17 cellular contexts compared by ENCODE assay signal in the genomic region with DNA sequence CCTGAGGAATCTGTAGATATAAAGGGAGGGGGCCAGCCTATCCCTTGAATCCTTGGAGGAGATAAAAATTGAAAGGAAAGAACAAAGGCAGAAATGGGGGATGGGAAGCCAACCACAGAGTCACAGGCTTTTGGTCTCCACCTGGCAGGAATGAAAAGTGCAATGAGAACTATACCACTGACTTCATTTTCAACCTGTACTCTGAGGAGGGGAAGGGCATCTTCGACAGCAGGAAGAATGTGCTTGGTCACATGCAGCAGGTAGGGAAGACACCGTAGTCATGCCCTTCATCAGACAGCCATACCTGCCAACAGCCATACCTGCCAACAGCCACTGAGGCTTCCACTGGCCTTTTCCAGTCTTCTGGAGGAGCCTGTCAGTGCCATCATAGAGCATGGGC. TPM values are rescaled to one million over a fixed set of nuclear protein-coding genes. Genes with fewer than 3 reads are reported as not detected.
DNase-seq lines count a peak whose midpoint lies in the region; ATAC-seq and TF ChIP-seq lines count a peak whose summit lies in the region.
"Had no signal": no experiment of that assay in that cellular context is flagged by ENCODE, and none has a peak within 500 bp of the region (broad histone marks: within the 10 kb centered on the region; RNA-seq: fewer than 3 reads in every experiment).

No MANE protein-coding gene starts in this region.

- no peak for DNase-seq in activated naive CD4-positive, alpha-beta T cell treated with anti-CD3 and anti-CD28 coated beads, Interleukin-2, amount 10 ng/mL, durations not matched to agents 7 days and 5 days
- DNase-seq in activated naive CD4-positive, alpha-beta T cell treated with anti-CD3 and anti-CD28 coated beads for 36 hours = no peak
- no peak for DNase-seq in HFFc6
- peak; percentile 60 for DNase-seq in endodermal cell
- DNase-seq in psoas muscle = no peak
- DNase-seq in dermis blood vessel endothelial cell = no peak
- no peak for DNase-seq in adrenal gland
- DNase-seq: DND-41, GOT3, NCI-H1417, NCI-H187 treated with DMSO at 0.1 percent for 48 hours, Right ventricle myocardium superior had no signal

- intact Hi-C loops in activated naive CD4-positive, alpha-beta T cell treated with anti-CD3 and anti-CD28 coated beads for 36 hours (cut with micrococcal nuclease) = no loop called here
- intact Hi-C loops in psoas muscle (cut with DNase I) = loop anchor here in 1 of 2 donors (2.0 kb wide), 1 partner anchor 13 kb away; no protein-coding TSS in a partner anchor
- intact Hi-C loops in adrenal gland (cut with DNase I) = no loop called here

- no peaks in the 10 kb centered on the region for H3K27me3 Mint-ChIP-seq in activated naive CD4-positive, alpha-beta T cell treated with anti-CD3 and anti-CD28 coated beads, Interleukin-2, amount 10 ng/mL, durations not matched to agents 7 days and 5 days
- no peaks in the 10 kb centered on the region for H3K27me3 Mint-ChIP-seq in activated naive CD4-positive, alpha-beta T cell treated with anti-CD3 and anti-CD28 coated beads for 36 hours (ENCODE audit: low read depth)
- H3K27me3 Mint-ChIP-seq in HFFc6 (ENCODE audit: insufficient read depth) (peaks cover 1% of the 10 kb centered on the region; the same call in 1 of the 2 replicates), endodermal cell (ENCODE audit: insufficient read depth) (no peaks in the 10 kb centered on the region)
- H3K27me3 Mint-ChIP-seq: IgD-negative memory B cell had no signal

- CTCF ChIA-PET in activated naive CD4-positive, alpha-beta T cell treated with anti-CD3 and anti-CD28 coated beads, Interleukin-2, amount 10 ng/mL, durations not matched to agents 7 days and 5 days (lab: Charles Lee) = interaction anchor here (1.8 kb wide), 1 partner anchor 22 kb away, joined by 5 read pairs; no protein-coding TSS in a partner anchor
- CTCF ChIA-PET in activated naive CD4-positive, alpha-beta T cell treated with anti-CD3 and anti-CD28 coated beads for 36 hours (lab: Charles Lee) = no interaction called here

- ATAC-seq in psoas muscle = peak in 3 of 4 donors; percentile 2 to 9 (median 4)
- no peak for ATAC-seq in GM18505 (IDR thresholded peaks at IDR 0.05; ENCODE audit: unreplicated experiment)

- 91 to 100% methylated on average over 1 to 2 of the region's 2 CpGs for WGBS in endodermal cell (ENCODE audit: insufficient coverage in 1 of 2, insufficient read length in 1 of 2), 2 experiments
- WGBS in psoas muscle, 3 donors = 62 to 82% (median 65%) methylated on average over 2 of the region's 2 CpGs
- 94 to 100% (median 97%) methylated on average over 2 of the region's 2 CpGs for WGBS in adrenal gland, 4 donors

- H3K27me3 ChIP-seq in endodermal cell (ENCODE audit: control insufficient read depth, insufficient read depth, low read length, poor library complexity, severe bottlenecking) (peaks cover 8% of the 10 kb centered on the region), psoas muscle (ENCODE audit: insufficient read depth in 3 of 3, low read length in 2 of 3) (no peaks in the 10 kb centered on the region), adrenal gland (no peaks in the 10 kb centered on the region)

- H3K36me3 ChIP-seq in endodermal cell (ENCODE audit: control insufficient read depth, insufficient read depth, low read length) (peaks cover 85% of the 10 kb centered on the region), psoas muscle (ENCODE audit: insufficient read depth in 1 of 2, low read depth in 1 of 2) (peaks cover 27 to 99% of the 10 kb centered on the region in 2 donors), adrenal gland (replicated peaks in 1 of 2) (peaks cover 0 to 94% of the 10 kb centered on the region in 2 donors)

- no peaks in the 10 kb centered on the region for H3K9me3 Mint-ChIP-seq in activated naive CD4-positive, alpha-beta T cell treated with anti-CD3 and anti-CD28 coated beads, Interleukin-2, amount 10 ng/mL, durations not matched to agents 7 days and 5 days
- no peaks in the 10 kb centered on the region for H3K9me3 Mint-ChIP-seq in activated naive CD4-positive, alpha-beta T cell treated with anti-CD3 and anti-CD28 coated beads for 36 hours
- H3K9me3 Mint-ChIP-seq in HFFc6 (no peaks in the 10 kb centered on the region), endodermal cell (no peaks in the 10 kb centered on the region)
- H3K9me3 Mint-ChIP-seq: IgD-negative memory B cell had no signal

- H3K27ac ChIP-seq in endodermal cell (ENCODE audit: low read depth, low read length) = no peak overlapping the region
- H3K27ac ChIP-seq in psoas muscle = peak overlapping the region; percentile 97
- H3K27ac ChIP-seq in adrenal gland = no peak overlapping the region

- peak overlapping the region; percentile 69 for H3K27ac Mint-ChIP-seq in activated naive CD4-positive, alpha-beta T cell treated with anti-CD3 and anti-CD28 coated beads, Interleukin-2, amount 10 ng/mL, durations not matched to agents 7 days and 5 days
- no peak overlapping the region for H3K27ac Mint-ChIP-seq in activated naive CD4-positive, alpha-beta T cell treated with anti-CD3 and anti-CD28 coated beads for 36 hours
- H3K27ac Mint-ChIP-seq in HFFc6 (no peak overlapping the region), endodermal cell (no peak overlapping the region)

- no peak overlapping the region for H3K4me3 Mint-ChIP-seq in activated naive CD4-positive, alpha-beta T cell treated with anti-CD3 and anti-CD28 coated beads, Interleukin-2, amount 10 ng/mL, durations not matched to agents 7 days and 5 days
- H3K4me3 Mint-ChIP-seq in activated naive CD4-positive, alpha-beta T cell treated with anti-CD3 and anti-CD28 coated beads for 36 hours = no peak overlapping the region
- no peak overlapping the region for H3K4me3 Mint-ChIP-seq in HFFc6
- no peak overlapping the region for H3K4me3 Mint-ChIP-seq in endodermal cell
- H3K4me3 Mint-ChIP-seq: IgD-negative memory B cell had no signal

- H3K9ac ChIP-seq in endodermal cell (ENCODE audit: extremely low read depth, low read length, poor library complexity, severe bottlenecking) = no peak overlapping the region

- H3K4me1 ChIP-seq in endodermal cell (ENCODE audit: control insufficient read depth, insufficient read depth, low read length) = peaks cover 4% of the 10 kb centered on the region
- H3K4me1 ChIP-seq in psoas muscle = peaks cover 4% of the 10 kb centered on the region
- H3K4me1 ChIP-seq in adrenal gland (replicated peaks in 1 of 2) = no peaks in the 10 kb centered on the region

- peak overlapping the region; percentile 37 for H3K4me3 ChIP-seq in endodermal cell (ENCODE audit: low read length)
- H3K4me3 ChIP-seq in psoas muscle = no peak overlapping the region
- H3K4me3 ChIP-seq in adrenal gland = no peak overlapping the region

- TF ChIP-seq POLR2A in adrenal gland (IDR thresholded peaks at IDR 0.05) = no peak
- TF ChIP-seq POLR2A in GM18505 (IDR thresholded peaks at IDR 0.05; ENCODE audit: borderline replicate concordance, extremely low read depth, insufficient read depth, insufficient read length) = no peak

- H3K36me3 Mint-ChIP-seq in activated naive CD4-positive, alpha-beta T cell treated with anti-CD3 and anti-CD28 coated beads, Interleukin-2, amount 10 ng/mL, durations not matched to agents 7 days and 5 days = peaks cover 27% of the 10 kb centered on the region
- H3K36me3 Mint-ChIP-seq in activated naive CD4-positive, alpha-beta T cell treated with anti-CD3 and anti-CD28 coated beads for 36 hours (ENCODE audit: low read depth) = peaks cover 23% of the 10 kb centered on the region
- H3K36me3 Mint-ChIP-seq in HFFc6 (ENCODE audit: low read depth) (peaks cover 20% of the 10 kb centered on the region), endodermal cell (ENCODE audit: low read depth) (peaks cover 80% of the 10 kb centered on the region)

- H3K9me3 ChIP-seq in endodermal cell (ENCODE audit: control insufficient read depth, low read length) = peaks cover 21% of the 10 kb centered on the region
- H3K9me3 ChIP-seq in psoas muscle = no peaks in the 10 kb centered on the region
- no peaks in the 10 kb centered on the region for H3K9me3 ChIP-seq in adrenal gland (replicated peaks in 1 of 3)

- TF ChIP-seq CTCF in HFFc6 (IDR thresholded peaks at IDR 0.05) (0 out of 2 replicates have a peak, but pooled peaks have one; percentile 8), endodermal cell (conservative IDR thresholded peaks at IDR 0.05) (peak; percentile 30), psoas muscle (IDR thresholded peaks at IDR 0.05) (no peak), adrenal gland (IDR thresholded peaks at IDR 0.05) (no peak)

- no peaks in the 10 kb centered on the region for H3K4me1 Mint-ChIP-seq in activated naive CD4-positive, alpha-beta T cell treated with anti-CD3 and anti-CD28 coated beads, Interleukin-2, amount 10 ng/mL, durations not matched to agents 7 days and 5 days
- H3K4me1 Mint-ChIP-seq in activated naive CD4-positive, alpha-beta T cell treated with anti-CD3 and anti-CD28 coated beads for 36 hours (ENCODE audit: low read depth) = no peaks in the 10 kb centered on the region
- no peaks in the 10 kb centered on the region for H3K4me1 Mint-ChIP-seq in HFFc6 (ENCODE audit: low read depth)
- H3K4me1 Mint-ChIP-seq in endodermal cell = peaks cover 13% of the 10 kb centered on the region
- H3K4me1 Mint-ChIP-seq: IgD-negative memory B cell had no signal

RNA-seq across cellular contexts. Expression of gene ASB8, which starts 13.4 kb away (rescaled TPM):
- 10 to 100 TPM; 36.7 to 47.9 TPM for total RNA-seq in activated naive CD4-positive, alpha-beta T cell treated with anti-CD3 and anti-CD28 coated beads for 36 hours
- 10 to 100 TPM; 30.9 to 41.8 (median 34.6) TPM for total RNA-seq in HFFc6 (2021; fragmentation: NEBNext Ultra II Directional; extraction: Animal tissue kit (Norgen Biotek cat#: 25700))
- total RNA-seq in endodermal cell (1 to 10 TPM; 7.1 to 9.0 TPM), psoas muscle (100 to 1,000 TPM; 158 to 477 (median 228) TPM), dermis blood vessel endothelial cell (18.2 and 24.0 TPM in 2 replicates), adrenal gland (10 to 100 TPM; 29.5 to 69.8 (median 49.5) TPM)
- polyA plus RNA-seq in endodermal cell (2013, experiment 1 of 2) = 13.2 TPM
- 14.0 TPM for polyA plus RNA-seq in endodermal cell (2013, experiment 2 of 2)
- polyA plus RNA-seq in psoas muscle (100 to 1,000 TPM in 2 of 3 donors, 10 to 100 TPM in 1; 49.3 to 206 (median 155) TPM), adrenal gland (10 to 100 TPM; 13.9 to 68.8 (median 15.5) TPM)

RNA-seq across cellular contexts. Expression of gene PFKM, which starts 24.7 kb away (rescaled TPM):
- 10 to 100 TPM; 68.2 to 71.9 TPM for total RNA-seq in activated naive CD4-positive, alpha-beta T cell treated with anti-CD3 and anti-CD28 coated beads for 36 hours
- 10 to 100 TPM; 67.7 to 87.1 (median 73.3) TPM for total RNA-seq in HFFc6 (2021; fragmentation: NEBNext Ultra II Directional; extraction: Animal tissue kit (Norgen Biotek cat#: 25700))
- total RNA-seq in endodermal cell = 100 to 1,000 TPM in 1 of 2 donors, 10 to 100 TPM in 1; 90.0 to 107 TPM
- polyA plus RNA-seq in endodermal cell (2013, experiment 1 of 2) = 94.0 TPM
- polyA plus RNA-seq in endodermal cell (2013, experiment 2 of 2) = 81.0 TPM
- total RNA-seq in psoas muscle = 1,000 to 10,000 TPM in 1 of 4 donors, 100 to 1,000 TPM in 3; 618 to 1,283 (median 817) TPM
- 100 to 1,000 TPM in 2 of 3 donors, 10 to 100 TPM in 1; 65.1 to 529 (median 344) TPM for polyA plus RNA-seq in psoas muscle
- 57.0 and 70.2 TPM in 2 replicates for total RNA-seq in dermis blood vessel endothelial cell
- total RNA-seq in adrenal gland = 100 to 1,000 TPM in 6 of 8 donors, 10 to 100 TPM in 2; 94.3 to 183 (median 120) TPM
- 10 to 100 TPM; 44.4 to 93.7 (median 67.4) TPM for polyA plus RNA-seq in adrenal gland

RNA-seq across cellular contexts. Expression of gene SENP1, which starts 38.0 kb away (rescaled TPM):
- total RNA-seq in activated naive CD4-positive, alpha-beta T cell treated with anti-CD3 and anti-CD28 coated beads for 36 hours = 10 to 100 TPM; 41.4 to 47.8 TPM
- 10 to 100 TPM; 13.3 to 24.7 (median 17.2) TPM for total RNA-seq in HFFc6 (2021; fragmentation: NEBNext Ultra II Directional; extraction: Animal tissue kit (Norgen Biotek cat#: 25700))
- 10 to 100 TPM; 30.6 to 39.6 TPM for total RNA-seq in endodermal cell
- polyA plus RNA-seq in endodermal cell (2013, experiment 1 of 2) = 25.5 TPM
- 26.3 TPM for polyA plus RNA-seq in endodermal cell (2013, experiment 2 of 2)
- 10 to 100 TPM in 1 of 4 donors, 1 to 10 TPM in 3; 6.3 to 10.2 (median 8.0) TPM for total RNA-seq in psoas muscle
- polyA plus RNA-seq in psoas muscle = 1 to 10 TPM; 3.2 to 6.2 (median 3.3) TPM
- 15.1 and 15.7 TPM in 2 replicates for total RNA-seq in dermis blood vessel endothelial cell
- total RNA-seq in adrenal gland = 10 to 100 TPM in 5 of 8 donors, 1 to 10 TPM in 3; 6.0 to 19.1 (median 12.6) TPM
- polyA plus RNA-seq in adrenal gland = 10 to 100 TPM in 1 of 3 donors, 1 to 10 TPM in 2; 3.0 to 10.2 (median 3.8) TPM

RNA-seq across cellular contexts. Expression of gene CCDC184, which starts 39.5 kb away (rescaled TPM):
- total RNA-seq in activated naive CD4-positive, alpha-beta T cell treated with anti-CD3 and anti-CD28 coated beads for 36 hours = under 1 TPM in 1 of 2 experiments, not detected in 1; 0.14 TPM
- under 1 TPM; 0.45 to 0.86 (median 0.59) TPM for total RNA-seq in HFFc6 (2021; fragmentation: NEBNext Ultra II Directional; extraction: Animal tissue kit (Norgen Biotek cat#: 25700))
- not detected for total RNA-seq in endodermal cell
- polyA plus RNA-seq in endodermal cell (2013, experiment 1 of 2) = 9.2 TPM
- 9.0 TPM for polyA plus RNA-seq in endodermal cell (2013, experiment 2 of 2)
- total RNA-seq in psoas muscle = under 1 TPM; 0.47 to 0.84 (median 0.63) TPM
- under 1 TPM; 0.16 to 0.49 (median 0.45) TPM for polyA plus RNA-seq in psoas muscle
- total RNA-seq in dermis blood vessel endothelial cell = 0.05 TPM in 1 of 2 replicates, not detected in the other
- 10 to 100 TPM in 2 of 8 donors, 1 to 10 TPM in 6; 2.3 to 12.8 (median 8.5) TPM for total RNA-seq in adrenal gland
- polyA plus RNA-seq in adrenal gland = 1 to 10 TPM; 3.6 to 6.2 (median 5.7) TPM
- total RNA-seq: A172 had no signal

RNA-seq across cellular contexts. Expression of gene OR10AD1, which starts 59.2 kb away (rescaled TPM):
- not detected for total RNA-seq in activated naive CD4-positive, alpha-beta T cell treated with anti-CD3 and anti-CD28 coated beads for 36 hours
- not detected for total RNA-seq in HFFc6 (2021; fragmentation: NEBNext Ultra II Directional; extraction: Animal tissue kit (Norgen Biotek cat#: 25700))
- total RNA-seq in endodermal cell (not detected), psoas muscle (not detected), dermis blood vessel endothelial cell (0.09 TPM in 1 of 2 replicates, not detected in the other), adrenal gland (not detected)
- polyA plus RNA-seq in endodermal cell (2013, experiment 1 of 2) = not detected
- not detected for polyA plus RNA-seq in endodermal cell (2013, experiment 2 of 2)
- polyA plus RNA-seq in psoas muscle (under 1 TPM in 1 of 3 donors, not detected in 2; 0.01 TPM), adrenal gland (under 1 TPM in 1 of 3 donors, not detected in 2; 0.16 TPM)
- total RNA-seq: A172, LHCN-M2, Right ventricle myocardium superior had no signal
- polyA plus RNA-seq: BJ, IgD-negative memory B cell had no signal

Comparison
In these comparisons a context has a peak if more than half of its experiments do, and no peak if none do; other contexts are left out.
1. CTCF ChIP-seq: peak in HFFc6 (single experiment) and endodermal cell (single experiment); none in psoas muscle (single experiment) and adrenal gland (0 of 6).